Comparison of ENCODE assay signal across 22 cellular contexts in genomic region chr5:117701067-117701466, GRCh38.
A peak's percentile ranks its signal among the peaks of the same experiment; 100 is the strongest.
DNase-seq lines count a peak whose midpoint lies in the region; ATAC-seq and TF ChIP-seq lines count a peak whose summit lies in the region.
"Had no signal": no experiment of that assay in that cellular context is flagged by ENCODE, and none has a peak within 500 bp of the region (broad histone marks: within the 10 kb centered on the region; RNA-seq: fewer than 3 reads in every experiment).

No MANE protein-coding gene starts in this region.

- dilution Hi-C loops in IMR-90 (cut with HindIII; ENCODE audit: low sequenced_read_pairs, unreplicated experiment), result no loop called here

- no CpG with 5 or more reads among the region's 1 CpG for WGBS in IMR-90 (ENCODE audit: extremely low coverage in 2 of 2, insufficient read length in 1 of 2), 2 experiments
- 73% methylated on average over 1 of the region's 1 CpG for WGBS in mesenchymal stem cell

- CTCF ChIA-PET in IMR-90 (lab: Yijun Ruan, JAX), result interaction anchor here (0.6 kb wide), 1 partner anchor 9 kb away, joined by 3 read pairs; no protein-coding TSS in a partner anchor
- CTCF ChIA-PET in RWPE1 (lab: Yijun Ruan, JAX), result no interaction called here
- CTCF ChIA-PET in activated CD8-positive, alpha-beta memory T cell treated with anti-CD3 and anti-CD28 coated beads, Interleukin-2, amount 10 ng/mL, durations not matched to agents 7 days and 5 days (lab: Charles Lee), result no interaction called here

- no peak overlapping the region for H2BK12ac ChIP-seq in mesenchymal stem cell (ENCODE audit: low read length in 2 of 2)

- no peak overlapping the region for H2AK9ac ChIP-seq in IMR-90 (replicated peaks; ENCODE audit: low read depth, low read length, poor library complexity)

- peak; percentile 51 for ATAC-seq in IMR-90 (ENCODE audit: low read depth)
- no peak for ATAC-seq in activated CD8-positive, alpha-beta memory T cell treated with anti-CD3 and anti-CD28 coated beads, Interleukin-2, amount 10 ng/mL, durations not matched to agents 7 days and 5 days
- ATAC-seq: GM12878 had no signal

- H3K36me3 ChIP-seq in IMR-90 (ENCODE audit: control insufficient read depth, insufficient read depth, low read length) (no peaks in the 10 kb centered on the region), mesenchymal stem cell (ENCODE audit: control insufficient read depth in 1 of 2, insufficient read depth in 2 of 2, low read depth in 1 of 2, low read length in 2 of 2) (no peaks in the 10 kb centered on the region), MG63 (no peaks in the 10 kb centered on the region)
- H3K36me3 ChIP-seq: Peyer's patch had no signal

- H2BK20ac ChIP-seq in IMR-90 (ENCODE audit: low read depth, low read length), result no peak overlapping the region

- peaks cover 2% of the 10 kb centered on the region for H3K9me3 Mint-ChIP-seq in activated CD8-positive, alpha-beta memory T cell treated with anti-CD3 and anti-CD28 coated beads, Interleukin-2, amount 10 ng/mL, durations not matched to agents 7 days and 5 days (ENCODE audit: low read depth)

- H3K4me2 ChIP-seq in IMR-90 (ENCODE audit: low read depth, low read length), result no peak overlapping the region
- no peak overlapping the region for H3K4me2 ChIP-seq in mesenchymal stem cell (ENCODE audit: low read length, poor library complexity, severe bottlenecking)

- peak; percentile 19 for DNase-seq in EL
- peak; percentile 21 for DNase-seq in IMR-90
- peak; percentile 71 for DNase-seq in amniotic epithelial cell (ENCODE audit: low read depth)
- DNase-seq in mesenchymal stem cell, result peak; percentile 18
- DNase-seq in RWPE1 (ENCODE audit: low spot score), result no peak
- DNase-seq in stimulated activated naive CD4-positive, alpha-beta T cell treated with Interleukin-2 at 50 U/mL for 16 hours (lab: John Stamatoyannopoulos, UW), result no peak
- no peak for DNase-seq in MG63
- DNase-seq in activated CD8-positive, alpha-beta memory T cell treated with anti-CD3 and anti-CD28 coated beads, Interleukin-2, amount 10 ng/mL, durations not matched to agents 7 days and 5 days, result no peak
- DNase-seq: DMS79, GM23248, KG1, MV-4-11, NCI-H1105 treated with DMSO at 0.1 percent for 48 hours, NCI-H2029 treated with DMSO at 0.1 percent for 48 hours, NCI-H345, NCI-H524, NCI-H82, Peyer's patch, Right ventricle myocardium superior had no signal

- no peak overlapping the region for H3K23ac ChIP-seq in IMR-90 (ENCODE audit: low read depth, low read length)
- H3K23ac ChIP-seq in mesenchymal stem cell (ENCODE audit: low read length in 2 of 2), result no peak overlapping the region

- intact Hi-C loops in IMR-90 (cut with micrococcal nuclease), result no loop called here

- H3K4me1 ChIP-seq in IMR-90 (ENCODE audit: control insufficient read depth, insufficient read depth, low read length), result no peaks in the 10 kb centered on the region; the same call in 1 of the 2 replicates
- H3K4me1 ChIP-seq in mesenchymal stem cell (ENCODE audit: control insufficient read depth, insufficient read depth, low read depth, low read length), result no peaks in the 10 kb centered on the region
- H3K4me1 ChIP-seq: Peyer's patch had no signal

- in situ Hi-C loops in IMR-90 (cut with MboI; ENCODE audit: low sequenced_read_pairs), result no loop called here

- no peaks in the 10 kb centered on the region for H3K79me1 ChIP-seq in IMR-90 (ENCODE audit: low read depth in 1 of 2, low read length in 2 of 2)
- no peaks in the 10 kb centered on the region for H3K79me1 ChIP-seq in mesenchymal stem cell (replicated peaks; ENCODE audit: low read length, poor library complexity, severe bottlenecking)

- POLR2A ChIA-PET in IMR-90 (lab: Charles Lee; ENCODE audit: unreplicated experiment), result interaction anchor here (0.5 kb wide), 1 partner anchor 27 kb away, joined by 4 read pairs; no protein-coding TSS in a partner anchor
- POLR2A ChIA-PET in RWPE1 (lab: Yijun Ruan, JAX; ENCODE audit: low non-redundant PET), result no interaction called here

- H3K9me3 ChIP-seq in IMR-90 (ENCODE audit: control insufficient read depth, insufficient read depth, low read length), result no peaks in the 10 kb centered on the region
- H3K9me3 ChIP-seq in mesenchymal stem cell (ENCODE audit: control insufficient read depth, low read length), result peaks cover 2% of the 10 kb centered on the region
- no peaks in the 10 kb centered on the region for H3K9me3 ChIP-seq in MG63
- H3K9me3 ChIP-seq: Peyer's patch had no signal

- H3K4me3 ChIP-seq in IMR-90 (ENCODE audit: insufficient read depth, low read depth, low read length) (no peak overlapping the region), mesenchymal stem cell (ENCODE audit: insufficient read depth in 1 of 2, low read depth in 1 of 2, low read length in 2 of 2) (no peak overlapping the region), MG63 (no peak overlapping the region)
- H3K4me3 ChIP-seq: GM12878, GM23248, Peyer's patch had no signal

- no peak overlapping the region for H3K9ac ChIP-seq in IMR-90 (ENCODE audit: low read depth, low read length)
- H3K9ac ChIP-seq in mesenchymal stem cell (ENCODE audit: low read length), result no peak overlapping the region
- H3K9ac ChIP-seq: GM23248 had no signal

- H4K20me1 ChIP-seq in IMR-90 (ENCODE audit: insufficient read depth, low read length), result no peaks in the 10 kb centered on the region

- H2BK120ac ChIP-seq in IMR-90 (ENCODE audit: low read depth, low read length), result no peak overlapping the region
- no peak overlapping the region for H2BK120ac ChIP-seq in mesenchymal stem cell (ENCODE audit: low read depth, low read length)

- no peak for TF ChIP-seq RAD21 in IMR-90 (IDR thresholded peaks at IDR 0.05; ENCODE audit: low read length)

- H2BK15ac ChIP-seq in IMR-90 (ENCODE audit: low read depth, low read length) (no peak overlapping the region), mesenchymal stem cell (ENCODE audit: low read depth, poor library complexity, severe bottlenecking) (no peak overlapping the region)

- BruUV-seq in IMR-90 (replicated peaks; lab: Mats Ljungman, UMichigan), result no TSS peak

- H2AK5ac ChIP-seq in IMR-90 (ENCODE audit: low read depth, low read length) (no peak overlapping the region), mesenchymal stem cell (ENCODE audit: low read length, severe bottlenecking) (no peak overlapping the region)

- H3K4me3 Mint-ChIP-seq in activated CD8-positive, alpha-beta memory T cell treated with anti-CD3 and anti-CD28 coated beads, Interleukin-2, amount 10 ng/mL, durations not matched to agents 7 days and 5 days, result no peak overlapping the region
- H3K4me3 Mint-ChIP-seq: B cell had no signal

- TF ChIP-seq CTCF in IMR-90 (conservative IDR thresholded peaks at IDR 0.05; ENCODE audit: low read depth, low read length), result no peak
- no peak for TF ChIP-seq CTCF in RWPE1 (conservative IDR thresholded peaks at IDR 0.05; ENCODE audit: low read depth)

- H3K14ac ChIP-seq in IMR-90 (replicated peaks; ENCODE audit: low read depth, low read length), result no peak overlapping the region
- H3K14ac ChIP-seq in mesenchymal stem cell (ENCODE audit: low read length in 2 of 2), result no peak overlapping the region

- H3K27ac Mint-ChIP-seq in activated CD8-positive, alpha-beta memory T cell treated with anti-CD3 and anti-CD28 coated beads, Interleukin-2, amount 10 ng/mL, durations not matched to agents 7 days and 5 days, result no peak overlapping the region
- H3K27ac Mint-ChIP-seq: B cell had no signal

- H3K18ac ChIP-seq in IMR-90 (ENCODE audit: low read depth, low read length) (no peak overlapping the region), mesenchymal stem cell (ENCODE audit: low read depth in 1 of 2, low read length in 2 of 2) (no peak overlapping the region)

- H4K8ac ChIP-seq in IMR-90 (ENCODE audit: low read depth in 2 of 2, low read length in 2 of 2), result 0 out of 4 replicates have a peak overlapping the region, but pooled peaks of 1 of the 2 experiments have one; percentile 5
- no peak overlapping the region for H4K8ac ChIP-seq in mesenchymal stem cell (ENCODE audit: low read length)

- H2BK5ac ChIP-seq in IMR-90 (ENCODE audit: low read depth, low read length, poor library complexity, severe bottlenecking) (no peak overlapping the region), mesenchymal stem cell (ENCODE audit: low read depth, low read length, poor library complexity, severe bottlenecking) (no peak overlapping the region)

- no peaks in the 10 kb centered on the region for H3K9me1 ChIP-seq in IMR-90 (ENCODE audit: insufficient read depth, low read length)

- H3K4ac ChIP-seq in IMR-90 (ENCODE audit: low read depth, low read length) (no peak overlapping the region), mesenchymal stem cell (ENCODE audit: low read depth in 1 of 2, low read length in 2 of 2) (no peak overlapping the region)

- no peak overlapping the region for H3K27ac ChIP-seq in IMR-90 (ENCODE audit: insufficient read depth, low read length)
- no peak overlapping the region for H3K27ac ChIP-seq in mesenchymal stem cell (ENCODE audit: low read length, poor library complexity, severe bottlenecking)
- no peak overlapping the region for H3K27ac ChIP-seq in RWPE1
- H3K27ac ChIP-seq: GM23248, HL-60, Peyer's patch had no signal

- H3K27me3 ChIP-seq in IMR-90 (ENCODE audit: control insufficient read depth, insufficient read depth, low read length) (no peaks in the 10 kb centered on the region), mesenchymal stem cell (ENCODE audit: control insufficient read depth in 1 of 2, insufficient read depth in 1 of 2, low read length in 2 of 2) (no peaks in the 10 kb centered on the region), MG63 (no peaks in the 10 kb centered on the region)
- H3K27me3 ChIP-seq: Peyer's patch had no signal

- H3K36me3 Mint-ChIP-seq in activated CD8-positive, alpha-beta memory T cell treated with anti-CD3 and anti-CD28 coated beads, Interleukin-2, amount 10 ng/mL, durations not matched to agents 7 days and 5 days, result no peaks in the 10 kb centered on the region

- no peaks in the 10 kb centered on the region for H3K4me1 Mint-ChIP-seq in activated CD8-positive, alpha-beta memory T cell treated with anti-CD3 and anti-CD28 coated beads, Interleukin-2, amount 10 ng/mL, durations not matched to agents 7 days and 5 days
- H3K4me1 Mint-ChIP-seq: B cell had no signal

- no peak for TF ChIP-seq POLR2A in IMR-90 (IDR thresholded peaks at IDR 0.05; ENCODE audit: low read depth, low read length)

- no peaks in the 10 kb centered on the region for H3K27me3 Mint-ChIP-seq in activated CD8-positive, alpha-beta memory T cell treated with anti-CD3 and anti-CD28 coated beads, Interleukin-2, amount 10 ng/mL, durations not matched to agents 7 days and 5 days
- H3K27me3 Mint-ChIP-seq: B cell had no signal

- H4K91ac ChIP-seq in IMR-90 (ENCODE audit: insufficient read depth, low read depth, low read length), result no peak overlapping the region
- no peak overlapping the region for H4K91ac ChIP-seq in mesenchymal stem cell (ENCODE audit: low read length)

- H3K56ac ChIP-seq in IMR-90 (ENCODE audit: extremely low read depth, insufficient read depth, low read length), result no peak overlapping the region

- H2AFZ ChIP-seq in IMR-90 (replicated peaks; ENCODE audit: low read length, poor library complexity), result no peak overlapping the region
- no peak overlapping the region for H2AFZ ChIP-seq in mesenchymal stem cell (ENCODE audit: low read depth, low read length)
- H2AFZ ChIP-seq: GM23248 had no signal

- H4K5ac ChIP-seq in IMR-90 (ENCODE audit: low read depth, low read length), result no peak overlapping the region

TF ChIP-seq in IMR-90, 13 proteins besides CTCF, POLR2A, EP300 and RAD21:
- no peak for TF ChIP-seq RFX5 (IDR thresholded peaks at IDR 0.05; ENCODE audit: low read depth, low read length)
- TF ChIP-seq FOS (IDR thresholded peaks at IDR 0.05; ENCODE audit: low read depth, low read length), result no peak
- TF ChIP-seq BHLHE40 (IDR thresholded peaks at IDR 0.05; ENCODE audit: low read depth, low read length), result no peak

Comparison
In these comparisons a context has a peak if more than half of its experiments do, and no peak if none do; other contexts are left out.
1. DNase-seq: peak in EL (single experiment), IMR-90 (single experiment), amniotic epithelial cell (single experiment) and mesenchymal stem cell (single experiment); none in RWPE1 (single experiment), stimulated activated naive CD4-positive, alpha-beta T cell treated with Interleukin-2 at 50 U/mL for 16 hours (single experiment), MG63 (single experiment) and activated CD8-positive, alpha-beta memory T cell treated with anti-CD3 and anti-CD28 coated beads, Interleukin-2, amount 10 ng/mL, durations not matched to agents 7 days and 5 days (single experiment).